Comparison of ENCODE assay signal across 10 cellular contexts in the genomic region with DNA sequence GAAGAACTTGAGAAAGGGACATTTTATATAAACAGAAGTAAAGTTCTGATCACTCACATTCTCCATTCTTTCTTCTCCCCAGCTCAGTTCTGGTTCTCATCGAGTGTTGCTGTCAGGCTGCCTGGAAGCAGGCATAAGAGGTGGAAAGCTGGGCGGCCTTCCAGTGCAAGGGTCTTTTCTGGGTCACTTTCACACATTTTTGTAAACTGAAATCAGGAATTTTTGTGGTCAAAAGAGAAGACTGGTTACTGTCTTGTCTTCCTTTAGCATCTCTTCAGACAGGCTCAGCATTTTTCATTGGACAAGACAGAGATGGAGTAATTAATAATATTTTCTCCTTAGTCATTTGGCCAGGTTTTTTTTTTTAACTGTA.
DNase-seq lines count a peak whose midpoint lies in the region; ATAC-seq, FAIRE-seq and TF ChIP-seq lines count a peak whose summit lies in the region.
"Had no signal": no experiment of that assay in that cellular context is flagged by ENCODE, and none has a peak within 500 bp of the region (broad histone marks: within the 10 kb centered on the region; RNA-seq: fewer than 3 reads in every experiment).

No MANE protein-coding gene starts in this region.

- no peak for TF ChIP-seq CTCF in BJ (IDR thresholded peaks at IDR 0.05; ENCODE audit: insufficient read depth, low read depth, low read length)

- DNase-seq in BJ (ENCODE audit: low read depth) (peak; percentile 78), fibroblast of gingiva (ENCODE audit: low read depth) (peak; percentile 38), GM12891 (ENCODE audit: insufficient read length, low spot score) (no peak), NCI-H1417 (lab: John Stamatoyannopoulos, UW) (no peak), globus pallidus (ENCODE audit: low spot score) (no peak)
- no peak for DNase-seq in effector memory CD8-positive, alpha-beta T cell
- DNase-seq: DND-41 had no signal

- no peak overlapping the region for H3K4me3 ChIP-seq in BJ (ENCODE audit: low read depth, low read length)

- POLR2A ChIA-PET in BJ (lab: Charles Lee) = interaction anchor here (0.7 kb wide), 1 partner anchor 94 kb away, joined by 3 read pairs; a partner anchor contains a TSS

- peak; percentile 40 for ATAC-seq in GM19438 (IDR thresholded peaks at IDR 0.05; ENCODE audit: low read depth, unreplicated experiment)
- ATAC-seq in HG03108 (IDR thresholded peaks at IDR 0.05; ENCODE audit: unreplicated experiment) = peak; percentile 9
- ATAC-seq in effector memory CD8-positive, alpha-beta T cell (replicated peaks) = no peak
- ATAC-seq: esophagus mucosa had no signal

- no peak overlapping the region for H3K27ac Mint-ChIP-seq in effector memory CD8-positive, alpha-beta T cell

- H3K4me3 Mint-ChIP-seq in effector memory CD8-positive, alpha-beta T cell = no peak overlapping the region

- no peaks in the 10 kb centered on the region for H3K36me3 Mint-ChIP-seq in effector memory CD8-positive, alpha-beta T cell (ENCODE audit: insufficient read depth)

- H3K27me3 ChIP-seq in BJ (ENCODE audit: control insufficient read depth, insufficient read depth, low read length) = no peaks in the 10 kb centered on the region

- CTCF ChIA-PET in BJ (lab: Yijun Ruan, JAX) = interaction anchor here (1.2 kb wide), 1 partner anchor 68 kb away, joined by 5 read pairs; no protein-coding TSS in a partner anchor

- TF ChIP-seq POLR2A in GM12891 (IDR thresholded peaks at IDR 0.05; ENCODE audit: low read depth, low read length) = no peak

- no peak for FAIRE-seq in GM12891 (lab: Jason Lieb, UNC)

- no peaks in the 10 kb centered on the region for H3K4me1 Mint-ChIP-seq in effector memory CD8-positive, alpha-beta T cell (ENCODE audit: low read depth in 2 of 2)

- H3K27me3 Mint-ChIP-seq in effector memory CD8-positive, alpha-beta T cell = peaks cover 13 to 46% of the 10 kb centered on the region in 2 donors

- no peaks in the 10 kb centered on the region for H3K36me3 ChIP-seq in BJ (ENCODE audit: control insufficient read depth, insufficient read depth, low read length)

- H3K9me3 Mint-ChIP-seq in effector memory CD8-positive, alpha-beta T cell = no peaks in the 10 kb centered on the region

TF ChIP-seq in GM12891, 5 proteins besides CTCF, POLR2A, EP300 and RAD21:
- TF ChIP-seq PAX5 (IDR thresholded peaks at IDR 0.05; ENCODE audit: insufficient read depth, low read length, severe bottlenecking) = no peak
TF ChIP-seq in GM12891: peak in this region for 0.

Comparison
In these comparisons a context has a peak if more than half of its experiments do, and no peak if none do; other contexts are left out.
1. DNase-seq: peak in BJ (single experiment) and fibroblast of gingiva (single experiment); none in effector memory CD8-positive, alpha-beta T cell (0 of 3), GM12891 (single experiment), NCI-H1417 (0 of 3) and globus pallidus (single experiment).